Comparison of ENCODE assay signal across 28 cellular contexts in the genomic region with DNA sequence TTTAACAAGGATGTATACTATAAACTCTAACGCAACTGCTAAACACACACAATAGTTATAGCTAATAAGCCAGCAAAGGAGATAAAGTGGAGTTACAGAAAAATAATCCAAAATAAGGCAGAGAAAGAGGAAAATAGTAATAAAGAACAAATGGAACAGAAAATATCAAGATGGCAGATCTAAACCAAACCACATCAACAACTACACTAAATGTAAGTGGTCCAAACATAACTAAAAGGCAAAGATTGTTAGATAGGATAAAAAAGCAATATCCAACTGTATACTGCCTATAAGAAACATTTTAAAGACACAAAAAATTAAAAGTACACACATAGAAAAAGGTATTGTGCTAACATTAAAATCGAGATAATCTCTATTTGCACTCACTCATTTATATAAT.
"Had no signal": no experiment of that assay in that cellular context is flagged by ENCODE, and none has a peak within 500 bp of the region (broad histone marks: within the 10 kb centered on the region; RNA-seq: fewer than 3 reads in every experiment).

No MANE protein-coding gene starts in this region.

- H3K9me3 ChIP-seq: testis, thyroid gland, vagina had no signal

- ATAC-seq: stimulated activated effector memory CD8-positive, alpha-beta T cell treated with anti-CD3 and anti-CD28 coated beads, Interleukin-12 subunit alpha, Interleukin-12 subunit beta, amount 100 ng/mL, for 72 hours; stimulated activated memory B cell treated with anti-CD40 and anti-IgM and Interleukin-4, amounts not matched to agents 10 μg/mL and 1 μg/mL and 100 μg/mL, for 72 hours; stimulated activated naive B cell treated with anti-CD40 and anti-IgM and Interleukin-4, amounts not matched to agents 10 μg/mL and 1 μg/mL and 100 μg/mL, for 72 hours; stimulated activated naive CD8-positive, alpha-beta T cell treated with anti-CD3 and anti-CD28 coated beads, Interleukin-15, amount 100 ng/mL, for 72 hours; stimulated activated naive CD8-positive, alpha-beta T cell treated with anti-CD3 and anti-CD28 coated beads, Interleukin-15, Interleukin-2, amounts not matched to agents 100 U/mL and 50 U/mL, for 24 hours; upper lobe of right lung had no signal

- H3K4me3 ChIP-seq: stomach, suprapubic skin, testis, thoracic aorta, thyroid gland, tibial artery, tibial nerve, transverse colon, upper lobe of left lung, upper lobe of right lung, uterus, vagina had no signal

- H3K27ac ChIP-seq: stomach, suprapubic skin, testis, thoracic aorta, thyroid gland, tibial artery, tibial nerve, transverse colon, upper lobe of left lung, upper lobe of right lung, uterus, vagina had no signal

- H3K27ac Mint-ChIP-seq: stimulated activated effector memory CD8-positive, alpha-beta T cell treated with anti-CD3 and anti-CD28 coated beads, Interleukin-12 subunit alpha, Interleukin-12 subunit beta, amount 100 ng/mL, for 72 hours; stimulated activated memory B cell treated with anti-CD40 and anti-IgM and Interleukin-4, amounts not matched to agents 10 μg/mL and 1 μg/mL and 100 μg/mL, for 72 hours; stimulated activated naive B cell treated with anti-CD40 and anti-IgM and Interleukin-4, amounts not matched to agents 10 μg/mL and 1 μg/mL and 100 μg/mL, for 72 hours; stimulated activated naive CD8-positive, alpha-beta T cell treated with anti-CD3 and anti-CD28 coated beads, Interleukin-15, amount 100 ng/mL, for 72 hours; stimulated activated naive CD8-positive, alpha-beta T cell treated with anti-CD3 and anti-CD28 coated beads, Interleukin-15, Interleukin-2, amounts not matched to agents 100 ng/mL and 50 ng/mL, for 24 hours; type B pancreatic cell had no signal

- DNase-seq: stimulated activated CD4-positive, alpha-beta T cell treated with anti-CD3 and anti-CD28 coated beads, Interleukin-2, amount 100 ng/mL, for 48 hours; stimulated activated CD4-positive, alpha-beta T cell treated with anti-CD3 and anti-CD28 coated beads, Interleukin-4, amount 100 ng/mL, for 1 hour; stimulated activated CD4-positive, alpha-beta T cell treated with anti-CD3 and anti-CD28 coated beads, Interleukin-4, amount 100 ng/mL, for 24 hours; stimulated activated CD8-positive, alpha-beta memory T cell treated with anti-CD3 and anti-CD28 coated beads, Interleukin-4, amount 100 ng/mL, for 48 hours; stimulated activated naive B cell treated with anti-CD40 and anti-IgM and Interleukin-4, amounts not matched to agents 10 μg/mL and 1 μg/mL and 100 μg/mL, for 72 hours; stimulated activated naive CD4-positive, alpha-beta T cell; stimulated activated naive CD4-positive, alpha-beta T cell treated with Interleukin-2 at 50 U/mL for 16 hours; stimulated activated naive CD8-positive, alpha-beta T cell treated with anti-CD3 and anti-CD28 coated beads, Interleukin-15, amount 100 ng/mL, for 72 hours; stimulated activated naive CD8-positive, alpha-beta T cell treated with anti-CD3 and anti-CD28 coated beads, Interleukin-15, Interleukin-2, amounts not matched to agents 100 U/mL and 50 U/mL, for 24 hours; stomach; substantia nigra; testis; thyroid gland; tibial artery; transverse colon; trophoblast cell; upper lobe of left lung; upper lobe of right lung; uterus had no signal

- H3K4me1 Mint-ChIP-seq: stimulated activated effector memory CD8-positive, alpha-beta T cell treated with anti-CD3 and anti-CD28 coated beads, Interleukin-12 subunit alpha, Interleukin-12 subunit beta, amount 100 ng/mL, for 72 hours had no signal

- H3K36me3 ChIP-seq: thoracic aorta, upper lobe of right lung, uterus had no signal

- H3K27me3 ChIP-seq: suprapubic skin, testis, thyroid gland, tibial artery, tibial nerve, upper lobe of left lung, upper lobe of right lung, uterus, vagina had no signal

- FAIRE-seq: urothelium cell line had no signal

- H3K4me1 ChIP-seq: upper lobe of right lung, uterus had no signal

- H3K4me3 Mint-ChIP-seq: stimulated activated effector memory CD8-positive, alpha-beta T cell treated with anti-CD3 and anti-CD28 coated beads, Interleukin-12 subunit alpha, Interleukin-12 subunit beta, amount 100 ng/mL, for 72 hours; stimulated activated memory B cell treated with anti-CD40 and anti-IgM and Interleukin-4, amounts not matched to agents 10 μg/mL and 1 μg/mL and 100 μg/mL, for 72 hours; stimulated activated naive B cell treated with anti-CD40 and anti-IgM and Interleukin-4, amounts not matched to agents 10 μg/mL and 1 μg/mL and 100 μg/mL, for 72 hours; stimulated activated naive CD8-positive, alpha-beta T cell treated with anti-CD3 and anti-CD28 coated beads, Interleukin-15, amount 100 ng/mL, for 72 hours; stimulated activated naive CD8-positive, alpha-beta T cell treated with anti-CD3 and anti-CD28 coated beads, Interleukin-15, Interleukin-2, amounts not matched to agents 100 ng/mL and 50 ng/mL, for 24 hours; type B pancreatic cell had no signal
